In genomic region chr2:215847718-215848117, GRCh38 we compare ENCODE assay signal across 19 cellular contexts.
DNase-seq lines count a peak whose midpoint lies in the region; TF ChIP-seq lines count a peak whose summit lies in the region.
"Had no signal": no experiment of that assay in that cellular context is flagged by ENCODE, and none has a peak within 500 bp of the region (broad histone marks: within the 10 kb centered on the region; RNA-seq: fewer than 3 reads in every experiment).

No MANE protein-coding gene starts in this region.

- no peaks in the 10 kb centered on the region for H3K9me2 ChIP-seq in PC-9 (ENCODE audit: insufficient read depth)

- H3K4me3 ChIP-seq in cardiac fibroblast (replicated peaks in 1 of 2; ENCODE audit: low read depth in 2 of 2, low read length in 2 of 2) = no peak overlapping the region
- H3K4me3 ChIP-seq in PC-9 = no peak overlapping the region
- H3K4me3 ChIP-seq: A549, SJCRH30 had no signal

- H3K27ac ChIP-seq in PC-9 = no peak overlapping the region
- H3K27ac ChIP-seq: A549, C4-2B, SJCRH30 had no signal

- CTCF ChIA-PET in PC-9 (lab: Charles Lee) = no interaction called here

- peak; percentile 52 for DNase-seq in CD14-positive monocyte (ENCODE audit: low spot score)
- peak; percentile 15 for DNase-seq in NOMO-1 treated with dmso at 0.1 percent for 144 hours (lab: John Stamatoyannopoulos, UW; ENCODE audit: unreplicated experiment)
- DNase-seq in cardiac fibroblast (ENCODE audit: low read depth in 2 of 2) = peak; percentile 35 to 79
- peak; percentile 25 for DNase-seq in left kidney (ENCODE audit: low read depth, low spot score)
- DNase-seq in PC-9 = no peak
- no peak for DNase-seq in T-helper 9 cell
- DNase-seq in NCI-H2196 (lab: John Stamatoyannopoulos, UW; ENCODE audit: unreplicated experiment) = no peak
- no peak for DNase-seq in NCI-H2029 treated with DMSO at 0.1 percent for 48 hours (lab: John Stamatoyannopoulos, UW)
- DNase-seq: COR-L47, DMS53, H7, NCI-H1092 treated with DMSO at 0.1 percent for 48 hours, NCI-H1694 treated with DMSO at 0.1 percent for 48 hours, NCI-H446 treated with DMSO at 0.1 percent for 48 hours, NCI-H774, RPMI8226, SJCRH30 had no signal

- no peak overlapping the region for H2AFZ ChIP-seq in PC-9

- no peaks in the 10 kb centered on the region for H3K36me3 Mint-ChIP-seq in CD14-positive monocyte

- POLR2A ChIA-PET in PC-9 (lab: Charles Lee; ENCODE audit: unreplicated experiment) = no interaction called here

- no peak overlapping the region for H3K4me3 Mint-ChIP-seq in CD14-positive monocyte

- H3K9me3 ChIP-seq in PC-9 (ENCODE audit: insufficient read depth, low read depth) = no peaks in the 10 kb centered on the region
- H3K9me3 ChIP-seq: SJCRH30 had no signal

- H3K4me1 Mint-ChIP-seq in CD14-positive monocyte = peaks cover 28% of the 10 kb centered on the region

- H3K36me3 ChIP-seq in PC-9 (ENCODE audit: low read depth) = no peaks in the 10 kb centered on the region
- H3K36me3 ChIP-seq: SJCRH30 had no signal

- H3K27me3 ChIP-seq in PC-9 (ENCODE audit: insufficient read depth, low read depth) = no peaks in the 10 kb centered on the region
- H3K27me3 ChIP-seq: SJCRH30 had no signal

- intact Hi-C loops in CD14-positive monocyte (cut with micrococcal nuclease) (loop anchor here (5.0 to 10.0 kb wide), 2 partner anchors 55 to 57 kb away; no protein-coding TSS in a partner anchor), PC-9 (cut with micrococcal nuclease; ENCODE audit: unreplicated experiment) (no loop called here)

- no peaks in the 10 kb centered on the region for H4K20me1 ChIP-seq in PC-9 (ENCODE audit: insufficient read depth)

- H3K79me2 ChIP-seq in PC-9 (ENCODE audit: low read depth) = no peaks in the 10 kb centered on the region

- TF ChIP-seq CTCF in CD14-positive monocyte (IDR thresholded peaks at IDR 0.05) (no peak), cardiac fibroblast (IDR thresholded peaks at IDR 0.05; ENCODE audit: low read depth, low read length) (no peak), PC-9 (conservative IDR thresholded peaks at IDR 0.05) (no peak)

- no peak overlapping the region for H3K4me2 ChIP-seq in PC-9
- H3K4me2 ChIP-seq: A549 had no signal

- peaks cover 0 to 2% (median 0%) of the 10 kb centered on the region in 3 donors for H3K27me3 Mint-ChIP-seq in CD14-positive monocyte (ENCODE audit: low read depth in 3 of 3)

- no TSS peak for BruUV-seq in PC-9 (replicated peaks; lab: Mats Ljungman, UMichigan)

- peaks cover 11% of the 10 kb centered on the region; the same call in 1 of the 2 replicates for H3F3A ChIP-seq in PC-9 (ENCODE audit: insufficient read depth, low read depth)

- peaks cover 27% of the 10 kb centered on the region for H3K4me1 ChIP-seq in PC-9 (replicated peaks; ENCODE audit: insufficient read depth)

- H3K27ac Mint-ChIP-seq in CD14-positive monocyte = peak overlapping the region; percentile 67 to 93 (median 73)

- H3K9me3 Mint-ChIP-seq in CD14-positive monocyte = peaks cover 1 to 8% (median 6%) of the 10 kb centered on the region in 7 donors

Comparison
In these comparisons a context has a peak if more than half of its experiments do, and no peak if none do; other contexts are left out.
1. DNase-seq: peak in CD14-positive monocyte (single experiment), NOMO-1 treated with dmso at 0.1 percent for 144 hours (single experiment), cardiac fibroblast (2 of 2) and left kidney (single experiment); none in PC-9 (0 of 2), T-helper 9 cell (single experiment), NCI-H2196 (single experiment) and NCI-H2029 treated with DMSO at 0.1 percent for 48 hours (single experiment).